1 cellular context compared by ENCODE assay signal in genomic region chr11:13668102-13668956, GRCh38.
TF ChIP-seq lines count a peak whose summit lies in the region.

FAR1 (plus strand) TSS chr11:13668668; CDS start chr11:13694766, 26,098 bp downstream.

TF ChIP-seq in GM12878, 131 proteins besides CTCF, POLR2A, EP300 and RAD21 (continued from another document):
- no peak for TF ChIP-seq SRF (IDR thresholded peaks at IDR 0.05; ENCODE audit: low read depth in 2 of 2, low read length in 2 of 2)
- TF ChIP-seq MYB (IDR thresholded peaks at IDR 0.05; ENCODE audit: borderline replicate concordance, low read depth, low read length), result no peak
- TF ChIP-seq ELK1 (IDR thresholded peaks at IDR 0.05; ENCODE audit: low read depth, low read length), result no peak
- TF ChIP-seq POU2F2 (IDR thresholded peaks at IDR 0.05; ENCODE audit: borderline replicate concordance, low read depth, low read length), result 0 out of 3 replicates have a peak, but pooled peaks have one; percentile 26
- no peak for TF ChIP-seq BCL3 (IDR thresholded peaks at IDR 0.05; ENCODE audit: borderline replicate concordance, insufficient read depth, low read depth, low read length, poor library complexity, severe bottlenecking)
- no peak for TF ChIP-seq ATF7 (IDR thresholded peaks at IDR 0.05; ENCODE audit: low read depth)
- no peak for TF ChIP-seq NBN (IDR thresholded peaks at IDR 0.05)
- peak; percentile 62 for TF ChIP-seq CEBPZ (IDR thresholded peaks at IDR 0.05; ENCODE audit: low read depth, low read length)
- no peak for TF ChIP-seq PAX8 (IDR thresholded peaks at IDR 0.05)
- TF ChIP-seq MYC (IDR thresholded peaks at IDR 0.05; ENCODE audit: insufficient read depth, insufficient read length, insufficient replicate concordance, low read length, severe bottlenecking), result peak; percentile 51
- no peak for TF ChIP-seq IRF5 (IDR thresholded peaks at IDR 0.05; ENCODE audit: borderline replicate concordance)
- TF ChIP-seq NRF1 (conservative IDR thresholded peaks at IDR 0.05; ENCODE audit: low read depth, low read length), result 0 out of 2 replicates have a peak, but pooled peaks have one; percentile 15
- no peak for TF ChIP-seq YBX1 (IDR thresholded peaks at IDR 0.05)
- TF ChIP-seq NKRF (conservative IDR thresholded peaks at IDR 0.05), result peak; percentile 72
- no peak for TF ChIP-seq ZNF622 (IDR thresholded peaks at IDR 0.05)
- TF ChIP-seq CHD4 (IDR thresholded peaks at IDR 0.05), result no peak
- TF ChIP-seq HDAC6 (IDR thresholded peaks at IDR 0.05; ENCODE audit: unreplicated experiment), result no peak
- peak; percentile 17; the same call in 1 of the 2 replicates for TF ChIP-seq PAX5 (IDR thresholded peaks at IDR 0.05; ENCODE audit: borderline replicate concordance, low read depth, low read length)
- no peak for TF ChIP-seq ZBTB4 (CRISPR knock-in tag; IDR thresholded peaks at IDR 0.05)
- peak; percentile 46; the same call in 1 of the 2 replicates for TF ChIP-seq TAF1 (IDR thresholded peaks at IDR 0.05; ENCODE audit: borderline replicate concordance, low read depth, low read length)
- TF ChIP-seq SP1 (IDR thresholded peaks at IDR 0.05; ENCODE audit: low read depth, low read length), result peak; percentile 96
- TF ChIP-seq BCLAF1 (IDR thresholded peaks at IDR 0.05), result no peak
- TF ChIP-seq DPF2 (IDR thresholded peaks at IDR 0.05), result peak; percentile 44
- no peak for TF ChIP-seq NFXL1 (IDR thresholded peaks at IDR 0.05; ENCODE audit: borderline replicate concordance)
- TF ChIP-seq ZNF274 (IDR thresholded peaks at IDR 0.05; ENCODE audit: insufficient read depth, insufficient read length), result no peak
- no peak for TF ChIP-seq MTA3 (IDR thresholded peaks at IDR 0.05; ENCODE audit: borderline replicate concordance, low read length)
- TF ChIP-seq KDM1A (IDR thresholded peaks at IDR 0.05; ENCODE audit: borderline replicate concordance), result no peak
- no peak for TF ChIP-seq JUNB (IDR thresholded peaks at IDR 0.05)
- TF ChIP-seq CBX3 (IDR thresholded peaks at IDR 0.05; ENCODE audit: borderline replicate concordance, low read depth), result no peak
- TF ChIP-seq SREBF1 (IDR thresholded peaks at IDR 0.05; ENCODE audit: low read length), result no peak
- TF ChIP-seq TCF12 (IDR thresholded peaks at IDR 0.05; ENCODE audit: low read depth, low read length), result no peak
- peak; percentile 76 for TF ChIP-seq ZNF687 (IDR thresholded peaks at IDR 0.05)
- TF ChIP-seq IRF4 (IDR thresholded peaks at IDR 0.05; ENCODE audit: low read depth, low read length), result no peak
- TF ChIP-seq ATF3 (IDR thresholded peaks at IDR 0.05; ENCODE audit: borderline replicate concordance, extremely low read depth, low read depth, low read length), result no peak
- no peak for TF ChIP-seq ETV6 (conservative IDR thresholded peaks at IDR 0.05 in 1 of 2, IDR thresholded peaks at IDR 0.05 in 1 of 2; ENCODE audit: borderline replicate concordance in 1 of 2, low read depth in 1 of 2)
